In the genomic region with DNA sequence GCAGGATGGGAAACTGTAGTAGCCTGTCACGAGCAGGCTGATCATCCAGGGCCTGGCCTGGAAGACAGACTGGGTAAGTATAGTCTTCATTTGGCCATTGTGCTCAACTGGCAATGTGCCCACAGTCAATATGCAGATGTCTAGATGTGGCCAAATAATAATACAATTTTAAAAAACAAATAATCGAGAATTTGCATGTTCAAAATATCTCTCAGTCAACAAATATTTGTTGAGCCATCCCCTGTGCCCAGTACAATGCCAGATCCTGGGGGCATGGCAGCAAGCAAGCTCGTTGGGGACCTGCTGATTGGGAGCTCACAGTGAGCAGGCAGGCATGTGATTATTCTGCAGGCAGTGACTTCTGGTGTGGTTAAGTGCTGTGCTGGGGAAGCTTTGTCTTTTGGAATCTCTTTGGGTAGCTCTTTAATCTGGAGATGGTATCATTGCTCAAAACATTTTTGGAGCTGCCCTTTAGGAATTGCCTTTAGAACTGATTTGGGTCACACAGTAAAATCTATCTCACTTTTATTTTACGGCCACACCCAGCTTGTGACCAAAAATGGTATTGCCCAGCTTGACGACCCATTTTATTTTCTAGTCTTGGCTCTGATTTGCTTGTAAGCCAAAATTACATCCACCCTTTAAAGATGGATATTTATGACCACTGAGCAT, we compare ENCODE assay signal across 29 cellular contexts.
"Had no signal": no experiment of that assay in that cellular context is flagged by ENCODE, and none has a peak within 500 bp of the region (broad histone marks: within the 10 kb centered on the region; RNA-seq: fewer than 3 reads in every experiment).

No MANE protein-coding gene starts in this region.

- H3K4me3 Mint-ChIP-seq: activated CD4-positive, alpha-beta T cell treated with anti-CD3 and anti-CD28 coated beads, Interleukin-2, amount 10 ng/mL, durations not matched to agents 24 days and 14 days; activated CD8-positive, alpha-beta T cell treated with anti-CD3 and anti-CD28 coated beads for 36 hours; activated naive CD8-positive, alpha-beta T cell treated with anti-CD3 and anti-CD28 coated beads for 36 hours; activated T-cell treated with anti-CD3 and anti-CD28 coated beads, Interleukin-2, amount 50 U/mL, for 72 hours; activated T-helper 17 cell treated with anti-CD3 and anti-CD28 coated beads, Interleukin-2, amount 50 U/mL, for 72 hours; central memory CD8-positive, alpha-beta T cell; dendritic cell treated with granulocyte-macrophage colony-stimulating factor and Interleukin-4, amounts not matched to agents 40 ng/mL and 50 ng/mL, for 4 days had no signal

- H3K4me1 Mint-ChIP-seq: activated CD4-positive, alpha-beta T cell treated with anti-CD3 and anti-CD28 coated beads, Interleukin-2, amount 10 ng/mL, durations not matched to agents 24 days and 14 days; activated naive CD8-positive, alpha-beta T cell treated with anti-CD3 and anti-CD28 coated beads for 36 hours; activated T-helper 17 cell treated with anti-CD3 and anti-CD28 coated beads, Interleukin-2, amount 50 U/mL, for 72 hours; central memory CD8-positive, alpha-beta T cell had no signal

- DNase-seq: activated CD4-positive, alpha-beta T cell treated with anti-CD3 and anti-CD28 coated beads, Interleukin-2, amount 10 ng/mL, durations not matched to agents 24 days and 14 days; activated CD4-positive, alpha-beta T cell treated with anti-CD3 and anti-CD28 coated beads, Interleukin-2, amount 50 U/mL, for 4 hours; activated CD8-positive, alpha-beta T cell treated with anti-CD3 and anti-CD28 coated beads for 36 hours; activated effector memory CD4-positive, alpha-beta T cell treated with anti-CD3 and anti-CD28 coated beads, Interleukin-2, amount 50 U/mL, for 16 hours; activated naive CD4-positive, alpha-beta T cell; activated naive CD4-positive, alpha-beta T cell treated with anti-CD3 and anti-CD28 coated beads, Interleukin-2, amount 50 U/mL, for 16 hours; activated naive CD8-positive, alpha-beta T cell treated with anti-CD3 and anti-CD28 coated beads for 36 hours; activated T-cell treated with anti-CD3 and anti-CD28 coated beads, Interleukin-2, amount 50 U/mL, for 1 hour; activated T-cell treated with anti-CD3 and anti-CD28 coated beads, Interleukin-2, amount 50 U/mL, for 72 hours; amniotic stem cell; aorta; brain microvascular endothelial cell; colonic mucosa; MM.1S; MV-4-11; NCI-H1092; NCI-H1436 treated with DMSO at 0.1 percent for 48 hours; NCI-H187 treated with DMSO at 0.1 percent for 48 hours; NCI-H226; NCI-H510A; PC-9; Right ventricle myocardium superior; T1000 had no signal

- H3K4me3 ChIP-seq: cardiac muscle cell, colonic mucosa, PC-9, SK-N-MC had no signal

- H3K36me3 Mint-ChIP-seq: activated naive CD8-positive, alpha-beta T cell treated with anti-CD3 and anti-CD28 coated beads for 36 hours had no signal

- H3K9me3 Mint-ChIP-seq: activated CD4-positive, alpha-beta T cell treated with anti-CD3 and anti-CD28 coated beads, Interleukin-2, amount 10 ng/mL, durations not matched to agents 24 days and 14 days; activated T-helper 17 cell treated with anti-CD3 and anti-CD28 coated beads, Interleukin-2, amount 50 U/mL, for 72 hours; central memory CD8-positive, alpha-beta T cell; dendritic cell treated with granulocyte-macrophage colony-stimulating factor and Interleukin-4, amounts not matched to agents 40 ng/mL and 50 ng/mL, for 4 days had no signal

- H3K4me1 ChIP-seq: colonic mucosa had no signal

- H3K27me3 ChIP-seq: brain microvascular endothelial cell, cardiac muscle cell, colonic mucosa had no signal

- H3K4me2 ChIP-seq: KMS-11, PC-9 had no signal

- H3K27ac ChIP-seq: brain microvascular endothelial cell, cardiac muscle cell, colonic mucosa, KMS-11, PC-9, SK-N-MC had no signal

- H3K27me3 Mint-ChIP-seq: activated CD4-positive, alpha-beta T cell treated with anti-CD3 and anti-CD28 coated beads, Interleukin-2, amount 10 ng/mL, durations not matched to agents 24 days and 14 days; central memory CD8-positive, alpha-beta T cell; dendritic cell treated with granulocyte-macrophage colony-stimulating factor and Interleukin-4, amounts not matched to agents 40 ng/mL and 50 ng/mL, for 4 days had no signal

- H2AFZ ChIP-seq: PC-9 had no signal

- ATAC-seq: activated CD8-positive, alpha-beta T cell treated with anti-CD3 and anti-CD28 coated beads for 36 hours; activated T-cell treated with anti-CD3 and anti-CD28 coated beads, Interleukin-2, amount 50 U/mL, for 72 hours; activated T-helper 17 cell treated with anti-CD3 and anti-CD28 coated beads, Interleukin-2, amount 50 U/mL, for 72 hours had no signal

- H3K27ac Mint-ChIP-seq: activated CD4-positive, alpha-beta T cell treated with anti-CD3 and anti-CD28 coated beads, Interleukin-2, amount 10 ng/mL, durations not matched to agents 24 days and 14 days; activated CD8-positive, alpha-beta T cell treated with anti-CD3 and anti-CD28 coated beads for 36 hours; activated naive CD8-positive, alpha-beta T cell treated with anti-CD3 and anti-CD28 coated beads for 36 hours; activated T-cell treated with anti-CD3 and anti-CD28 coated beads, Interleukin-2, amount 50 U/mL, for 72 hours; activated T-helper 17 cell treated with anti-CD3 and anti-CD28 coated beads, Interleukin-2, amount 50 U/mL, for 72 hours; dendritic cell treated with granulocyte-macrophage colony-stimulating factor and Interleukin-4, amounts not matched to agents 40 ng/mL and 50 ng/mL, for 4 days had no signal

- H3K36me3 ChIP-seq: brain microvascular endothelial cell, cardiac muscle cell, colonic mucosa had no signal
